25 cellular contexts compared by ENCODE assay signal in genomic region chr1:184616504-184616903, GRCh38.
"Had no signal": no experiment of that assay in that cellular context is flagged by ENCODE, and none has a peak within 500 bp of the region (broad histone marks: within the 10 kb centered on the region; RNA-seq: fewer than 3 reads in every experiment).

No MANE protein-coding gene starts in this region.

- FAIRE-seq: endometrium, endothelial cell of umbilical vein, frontal cortex had no signal

- ATAC-seq: activated CD4-positive, alpha-beta T cell treated with anti-CD3 and anti-CD28 coated beads for 36 hours; activated CD8-positive, alpha-beta memory T cell treated with anti-CD3 and anti-CD28 coated beads, Interleukin-2, amount 10 ng/mL, durations not matched to agents 7 days and 5 days; activated CD8-positive, alpha-beta T cell treated with anti-CD3 and anti-CD28 coated beads, Interleukin-2, amount 10 ng/mL, durations not matched to agents 7 days and 5 days; heart left ventricle had no signal

- DNase-seq: activated CD4-positive, alpha-beta memory T cell treated with anti-CD3 and anti-CD28 coated beads for 36 hours; activated CD4-positive, alpha-beta T cell treated with anti-CD3 and anti-CD28 coated beads for 36 hours; activated CD4-positive, alpha-beta T cell treated with anti-CD3 and anti-CD28 coated beads, Interleukin-2, amount 10 ng/mL, durations not matched to agents 24 days and 14 days; activated CD4-positive, CD25-positive, alpha-beta regulatory T cell; activated CD4-positive, CD25-positive, alpha-beta regulatory T cell treated with anti-CD3 and anti-CD28 coated beads, Interleukin-2, amount 50 U/mL, for 72 hours; activated CD8-positive, alpha-beta memory T cell treated with anti-CD3 and anti-CD28 coated beads, Interleukin-2, amount 10 ng/mL, durations not matched to agents 7 days and 5 days; activated CD8-positive, alpha-beta memory T cell treated with anti-CD3 and anti-CD28 coated beads, Interleukin-2, amount 50 U/mL, for 4 hours; activated CD8-positive, alpha-beta T cell treated with anti-CD3 and anti-CD28 coated beads, Interleukin-2, amount 10 ng/mL, durations not matched to agents 7 days and 5 days; activated effector memory CD4-positive, alpha-beta T cell treated with anti-CD3 and anti-CD28 coated beads, Interleukin-2, amount 50 U/mL, for 16 hours; activated naive CD4-positive, alpha-beta T cell treated with anti-CD3 and anti-CD28 coated beads for 36 hours; activated naive CD8-positive, alpha-beta T cell treated with anti-CD3 and anti-CD28 coated beads, Interleukin-2, amount 10 ng/mL, durations not matched to agents 7 days and 5 days; activated T-cell treated with anti-CD3 and anti-CD28 coated beads, Interleukin-2, amount 50 U/mL, for 1 hour; activated T-cell treated with anti-CD3 and anti-CD28 coated beads, Interleukin-2, amount 50 U/mL, for 48 hours; cortex of kidney; effector CD8-positive, alpha-beta T cell; foreskin fibroblast; glutamatergic neuron; heart left ventricle; T-helper 2 cell had no signal

- H3K36me3 ChIP-seq: ascending aorta, breast epithelium had no signal

- H3K27ac ChIP-seq: ascending aorta, epithelial cell of prostate had no signal

- H3K4me3 ChIP-seq: ascending aorta, breast epithelium, heart left ventricle had no signal

- H3K27me3 ChIP-seq: ascending aorta, breast epithelium, heart left ventricle had no signal

- H3K4me1 ChIP-seq: breast epithelium had no signal

- H3K9me3 ChIP-seq: ascending aorta, breast epithelium, heart left ventricle had no signal
